In the genomic region with DNA sequence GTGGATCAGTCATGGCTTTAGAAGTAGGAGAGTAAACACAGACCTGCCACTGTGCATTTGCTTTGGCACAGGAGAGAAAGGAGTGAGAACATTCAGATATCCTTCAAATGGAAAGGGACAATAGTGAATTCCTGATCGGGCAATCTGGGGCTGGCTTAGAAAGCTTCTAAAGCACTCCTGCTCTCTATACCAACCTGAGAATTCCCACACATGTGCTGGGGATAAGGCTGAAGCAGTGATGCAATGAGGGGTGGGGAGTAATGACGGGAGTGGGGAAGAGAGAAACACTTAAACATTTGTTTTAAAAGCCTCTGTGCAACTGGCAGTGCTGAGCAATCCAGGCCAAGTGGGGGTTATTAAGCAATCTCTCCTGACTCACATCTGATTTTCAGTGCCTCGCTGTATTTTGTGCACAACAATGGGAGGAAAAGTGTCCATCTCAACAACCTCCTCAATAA, we compare ENCODE assay signal across 12 cellular contexts.
DNase-seq lines count a peak whose midpoint lies in the region; ATAC-seq and TF ChIP-seq lines count a peak whose summit lies in the region.
"Had no signal": no experiment of that assay in that cellular context is flagged by ENCODE, and none has a peak within 500 bp of the region (broad histone marks: within the 10 kb centered on the region; RNA-seq: fewer than 3 reads in every experiment).

No MANE protein-coding gene starts in this region.

- POLR2A ChIA-PET in SK-N-SH (lab: Yijun Ruan, JAX), result no interaction called here

- no peaks in the 10 kb centered on the region for H3K27me3 Mint-ChIP-seq in type B pancreatic cell

- in situ Hi-C loops in GM23248 (cut with MboI), result no loop called here

- H3K4me3 Mint-ChIP-seq in type B pancreatic cell, result no peak overlapping the region

- H3F3A ChIP-seq in GM23248 (ENCODE audit: insufficient read depth) (peaks cover 40% of the 10 kb centered on the region), SK-N-SH (replicated peaks; ENCODE audit: insufficient read depth) (peaks cover 17% of the 10 kb centered on the region)

- TF ChIP-seq EP300 in SK-N-SH (IDR thresholded peaks at IDR 0.05; ENCODE audit: borderline replicate concordance in 1 of 2, low read depth in 1 of 2, low read length in 1 of 2), result no peak

- peaks cover 11% of the 10 kb centered on the region for H3K4me1 Mint-ChIP-seq in type B pancreatic cell (ENCODE audit: unreplicated experiment)

- no peak overlapping the region for H3K27ac Mint-ChIP-seq in type B pancreatic cell

- H2AFZ ChIP-seq in GM23248 (no peak overlapping the region), SK-N-SH (ENCODE audit: low read depth) (no peak overlapping the region)
- H2AFZ ChIP-seq: parathyroid adenoma had no signal

- ATAC-seq in HG02884 (IDR thresholded peaks at IDR 0.05; ENCODE audit: unreplicated experiment), result no peak

- no peaks in the 10 kb centered on the region for H3K9me3 Mint-ChIP-seq in type B pancreatic cell

- H3K36me3 Mint-ChIP-seq in type B pancreatic cell, result no peaks in the 10 kb centered on the region

- H3K27ac ChIP-seq in GM23248 (peak overlapping the region; percentile 96), SK-N-SH (ENCODE audit: low read depth in 2 of 2, low read length in 1 of 2) (peak overlapping the region in 1 of 2 experiments; percentile 78; a peak in 2 of 4 replicates), coronary artery (peak overlapping the region in 1 of 2 donors; percentile 63)
- H3K27ac ChIP-seq: parathyroid adenoma, thoracic aorta had no signal

- H4K20me1 ChIP-seq in GM23248 (ENCODE audit: insufficient read depth), result no peaks in the 10 kb centered on the region
- H4K20me1 ChIP-seq in SK-N-SH (ENCODE audit: insufficient read depth), result no peaks in the 10 kb centered on the region

- H3K4me1 ChIP-seq in GM23248 (ENCODE audit: insufficient read depth) (peaks cover 40% of the 10 kb centered on the region), SK-N-SH (ENCODE audit: control insufficient read depth in 1 of 2, insufficient read depth in 2 of 2, low read depth in 1 of 2, low read length in 1 of 2) (peaks cover 11 to 32% of the 10 kb centered on the region in 2 experiments)

- H3K4me3 ChIP-seq in GM23248 (peak overlapping the region; percentile 16; the same call in 1 of the 2 replicates), SK-N-SH (ENCODE audit: low read depth in 2 of 2, low read length in 1 of 2) (no peak overlapping the region), fibroblast of pulmonary artery (replicated peaks; ENCODE audit: low read depth, low read length) (no peak overlapping the region), retinal pigment epithelial cell (ENCODE audit: low read length) (no peak overlapping the region), coronary artery (no peak overlapping the region)
- H3K4me3 ChIP-seq: thoracic aorta had no signal

- H3K9me2 ChIP-seq in GM23248 (ENCODE audit: insufficient read depth) (no peaks in the 10 kb centered on the region), SK-N-SH (no peaks in the 10 kb centered on the region)

- DNase-seq in GM23248 (peak; percentile 95), SK-N-SH (no peak), fibroblast of pulmonary artery (ENCODE audit: low read depth) (peak; percentile 99), retinal pigment epithelial cell (ENCODE audit: low read depth) (peak; percentile 86), type B pancreatic cell (ENCODE audit: extremely low spot score, unreplicated experiment) (no peak), OCI-M2 (lab: John Stamatoyannopoulos, UW; ENCODE audit: unreplicated experiment) (no peak), coronary artery (ENCODE audit: low spot score) (no peak)
- DNase-seq: activated CD4-positive, alpha-beta T cell treated with anti-CD3 and anti-CD28 coated beads for 48 hours; NCI-H1417 had no signal

- no peaks in the 10 kb centered on the region for H3K27me3 ChIP-seq in GM23248 (replicated peaks; ENCODE audit: insufficient read depth)
- H3K27me3 ChIP-seq in SK-N-SH (ENCODE audit: insufficient read depth), result no peaks in the 10 kb centered on the region

- peak overlapping the region; percentile 83 for H3K4me2 ChIP-seq in GM23248 (ENCODE audit: unreplicated experiment)
- peak overlapping the region; percentile 12; the same call in 1 of the 2 replicates for H3K4me2 ChIP-seq in SK-N-SH

- H3K9ac ChIP-seq in GM23248 (peak overlapping the region; percentile 79), SK-N-SH (peak overlapping the region; percentile 13; the same call in 1 of the 2 replicates)
- H3K9ac ChIP-seq: parathyroid adenoma had no signal

- H3K36me3 ChIP-seq in GM23248 (ENCODE audit: low read depth) (peaks cover 8% of the 10 kb centered on the region; the same call in 1 of the 2 replicates), SK-N-SH (replicated peaks in 1 of 2; ENCODE audit: control insufficient read depth in 1 of 2, insufficient read depth in 2 of 2, low read length in 1 of 2) (peaks cover 43 to 84% of the 10 kb centered on the region in 2 experiments)

- no peak for TF ChIP-seq RAD21 in SK-N-SH (IDR thresholded peaks at IDR 0.05; ENCODE audit: low read length)

- H3K79me2 ChIP-seq in GM23248 (ENCODE audit: insufficient read depth) (no peaks in the 10 kb centered on the region), SK-N-SH (ENCODE audit: insufficient read depth) (no peaks in the 10 kb centered on the region)
- H3K79me2 ChIP-seq: parathyroid adenoma had no signal

- TF ChIP-seq CTCF in SK-N-SH (IDR thresholded peaks at IDR 0.05) (no peak), fibroblast of pulmonary artery (IDR thresholded peaks at IDR 0.05; ENCODE audit: low read length, missing control alignments) (no peak), retinal pigment epithelial cell (conservative IDR thresholded peaks at IDR 0.05; ENCODE audit: low read depth, low read length) (no peak), type B pancreatic cell (conservative IDR thresholded peaks at IDR 0.05) (no peak), coronary artery (IDR thresholded peaks at IDR 0.05) (no peak)

- CTCF ChIA-PET in SK-N-SH (lab: Yijun Ruan, JAX), result interaction anchor here (0.5 to 12.5 kb wide), 5 partner anchors 9 to 469 kb away, joined by 3 to 157 read pairs (median 38); partner anchors contain the start of gene AGO1

- no peaks in the 10 kb centered on the region for H3K9me3 ChIP-seq in GM23248 (ENCODE audit: low read depth)
- no peaks in the 10 kb centered on the region for H3K9me3 ChIP-seq in SK-N-SH
- H3K9me3 ChIP-seq: thoracic aorta had no signal

- WGBS in GM23248 (ENCODE audit: low coverage in 1 of 2, low lambda C conversion rate in 2 of 2, missing lambda C conversion rate in 2 of 2), 2 experiments, result 15 to 16% methylated on average over 3 of the region's 3 CpGs
- 44% methylated on average over 3 of the region's 3 CpGs for WGBS in SK-N-SH (ENCODE audit: low lambda C conversion rate)

TF ChIP-seq in SK-N-SH, 30 proteins besides CTCF, POLR2A, EP300 and RAD21:
- peak; percentile 13; the same call in 1 of the 2 replicates for TF ChIP-seq TCF12 (IDR thresholded peaks at IDR 0.05)
- TF ChIP-seq JUND (IDR thresholded peaks at IDR 0.05), result peak; percentile 14; the same call in 1 of the 2 replicates
- TF ChIP-seq SIN3A (IDR thresholded peaks at IDR 0.05; ENCODE audit: borderline replicate concordance, low read depth, low read length), result 0 out of 2 replicates have a peak, but pooled peaks have one; percentile 8
- TF ChIP-seq FOSL2 (IDR thresholded peaks at IDR 0.05; ENCODE audit: borderline replicate concordance, low read depth), result peak; percentile 7; the same call in 1 of the 2 replicates
- TF ChIP-seq ELF1 (IDR thresholded peaks at IDR 0.05), result no peak
- TF ChIP-seq MAX (IDR thresholded peaks at IDR 0.05; ENCODE audit: low read depth), result peak; percentile 61
TF ChIP-seq in SK-N-SH: peak in this region for 5.

Comparison
In these comparisons a context has a peak if more than half of its experiments do, and no peak if none do; other contexts are left out.
1. DNase-seq: peak in GM23248 (single experiment), fibroblast of pulmonary artery (single experiment) and retinal pigment epithelial cell (single experiment); none in SK-N-SH (single experiment), type B pancreatic cell (single experiment), OCI-M2 (single experiment) and coronary artery (single experiment).